ENCODE assay signal across 8 cellular contexts in the genomic region with DNA sequence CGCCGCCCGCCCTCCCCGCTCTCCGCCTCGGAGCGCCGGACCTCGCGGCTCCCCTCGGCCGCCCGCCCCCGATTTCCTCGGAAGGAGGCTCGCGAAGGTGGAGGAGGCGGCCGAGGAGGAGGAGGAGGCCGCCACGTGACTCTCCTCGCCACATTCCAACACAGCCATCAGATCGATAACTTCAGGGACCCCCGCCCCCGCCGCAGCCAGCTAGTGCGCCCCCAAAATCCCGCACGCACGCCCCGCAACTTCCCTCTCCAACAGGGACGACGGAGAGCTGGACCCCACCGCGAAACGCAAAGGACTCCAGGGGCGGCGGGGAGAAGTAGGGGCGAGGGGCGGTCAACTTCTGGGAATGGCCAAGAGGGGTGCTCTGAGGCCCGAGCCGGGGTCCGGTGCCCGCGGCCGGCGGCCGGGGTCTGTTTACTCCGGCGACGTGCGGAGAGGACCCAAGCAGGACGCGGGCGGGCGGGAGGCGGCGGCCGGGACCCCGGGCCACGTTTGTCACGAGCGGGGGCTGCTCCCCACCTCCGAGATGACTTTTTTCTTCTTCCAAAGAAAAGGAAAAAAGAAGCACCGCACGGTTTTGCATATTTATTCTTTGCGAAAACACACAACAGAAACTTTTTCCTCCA. TPM values are rescaled to one million over a fixed set of nuclear protein-coding genes. Genes with fewer than 3 reads are reported as not detected.
DNase-seq lines count a peak whose midpoint lies in the region; ATAC-seq and TF ChIP-seq lines count a peak whose summit lies in the region.

No MANE protein-coding gene starts in this region.

- peak overlapping the region; percentile 79 for H3K4me3 Mint-ChIP-seq in activated T-helper 2 cell treated with anti-CD3 and anti-CD28 coated beads, Interferon-gamma antibody, Interleukin-2, Interleukin-4, amounts not matched to agents 10 μg/mL and 5 μg/mL and 100 μg/mL, durations not matched to agents 14 hours and 24 hours and 36 hours (ENCODE audit: low read depth)

- WGBS in sigmoid colon, 2 donors, result 1 to 2% methylated on average over 67 of the region's 67 CpGs

- no peak for TF ChIP-seq POLR2A in sigmoid colon (IDR thresholded peaks at IDR 0.05)

- no peaks in the 10 kb centered on the region for H3K9me3 Mint-ChIP-seq in activated T-helper 2 cell treated with anti-CD3 and anti-CD28 coated beads, Interferon-gamma antibody, Interleukin-2, Interleukin-4, amounts not matched to agents 10 μg/mL and 5 μg/mL and 100 μg/mL, durations not matched to agents 14 hours and 24 hours and 36 hours

- H3K36me3 Mint-ChIP-seq in activated T-helper 2 cell treated with anti-CD3 and anti-CD28 coated beads, Interferon-gamma antibody, Interleukin-2, Interleukin-4, amounts not matched to agents 10 μg/mL and 5 μg/mL and 100 μg/mL, durations not matched to agents 14 hours and 24 hours and 36 hours (ENCODE audit: low read depth), result no peaks in the 10 kb centered on the region

- peaks cover 0 to 21% (median 4%) of the 10 kb centered on the region in 4 donors for H3K4me1 ChIP-seq in sigmoid colon

- peaks cover 74% of the 10 kb centered on the region for H3K27me3 Mint-ChIP-seq in activated T-helper 2 cell treated with anti-CD3 and anti-CD28 coated beads, Interferon-gamma antibody, Interleukin-2, Interleukin-4, amounts not matched to agents 10 μg/mL and 5 μg/mL and 100 μg/mL, durations not matched to agents 14 hours and 24 hours and 36 hours (ENCODE audit: low read depth)

- no peak overlapping the region for H3K27ac Mint-ChIP-seq in activated T-helper 2 cell treated with anti-CD3 and anti-CD28 coated beads, Interferon-gamma antibody, Interleukin-2, Interleukin-4, amounts not matched to agents 10 μg/mL and 5 μg/mL and 100 μg/mL, durations not matched to agents 14 hours and 24 hours and 36 hours

- no peak for TF ChIP-seq CTCF in sigmoid colon (IDR thresholded peaks at IDR 0.05)

- no peak for ATAC-seq in HG03442 (IDR thresholded peaks at IDR 0.05; ENCODE audit: unreplicated experiment)

- no peak for TF ChIP-seq EP300 in sigmoid colon (IDR thresholded peaks at IDR 0.05)

- peaks cover 0 to 4% (median 0%) of the 10 kb centered on the region in 3 donors for H3K27me3 ChIP-seq in sigmoid colon

- peak; percentile 60 for DNase-seq in NCI-H748 (lab: John Stamatoyannopoulos, UW; ENCODE audit: unreplicated experiment)
- DNase-seq in NCI-H748 treated with DMSO at 0.1 percent for 48 hours (lab: John Stamatoyannopoulos, UW), result no peak
- DNase-seq in activated T-helper 2 cell treated with anti-CD3 and anti-CD28 coated beads, Interferon-gamma antibody, Interleukin-2, Interleukin-4, amounts not matched to agents 10 μg/mL and 5 μg/mL and 100 μg/mL, durations not matched to agents 14 hours and 24 hours and 36 hours (ENCODE audit: low spot score), result no peak
- DNase-seq in hepatic stellate cell (ENCODE audit: low spot score), result peak; percentile 22
- peak; percentile 68 for DNase-seq in sigmoid colon
- no peak for DNase-seq in COR-L47 (lab: John Stamatoyannopoulos, UW)
- no peak for DNase-seq in occipital lobe (lab: John Stamatoyannopoulos, UW)

- H3K4me1 Mint-ChIP-seq in activated T-helper 2 cell treated with anti-CD3 and anti-CD28 coated beads, Interferon-gamma antibody, Interleukin-2, Interleukin-4, amounts not matched to agents 10 μg/mL and 5 μg/mL and 100 μg/mL, durations not matched to agents 14 hours and 24 hours and 36 hours (ENCODE audit: low read depth), result peaks cover 11% of the 10 kb centered on the region

- peak overlapping the region; percentile 85 to 92 (median 88) for H3K27ac ChIP-seq in sigmoid colon

- intact Hi-C loops in activated T-helper 2 cell treated with anti-CD3 and anti-CD28 coated beads, Interferon-gamma antibody, Interleukin-2, Interleukin-4, amounts not matched to agents 10 μg/mL and 5 μg/mL and 100 μg/mL, durations not matched to agents 14 hours and 24 hours and 36 hours (cut with micrococcal nuclease), result loop anchor here (5.0 to 10.0 kb wide), 2 partner anchors 118 to 1195 kb away; a partner anchor contains a TSS
- intact Hi-C loops in sigmoid colon (cut with DNase I), result loop anchor here (5.0 to 10.0 kb wide), 3 partner anchors 118 to 953 kb away; a partner anchor contains a TSS

- H3K9me3 ChIP-seq in sigmoid colon, result no peaks in the 10 kb centered on the region

- peak overlapping the region; percentile 56 to 77 (median 65) for H3K4me3 ChIP-seq in sigmoid colon

- no peaks in the 10 kb centered on the region for H3K36me3 ChIP-seq in sigmoid colon

RNA-seq across cellular contexts. Expression of a gene that starts 1.9 kb away (rescaled TPM):
- not detected in 2 replicates for total RNA-seq in activated T-helper 2 cell treated with anti-CD3 and anti-CD28 coated beads, Interferon-gamma antibody, Interleukin-2, Interleukin-4, amounts not matched to agents 10 μg/mL and 5 μg/mL and 100 μg/mL, durations not matched to agents 14 hours and 24 hours and 36 hours
- total RNA-seq in sigmoid colon, result 10 to 100 TPM; 12.0 to 40.2 (median 22.7) TPM
- 1 to 10 TPM in 2 of 3 donors, under 1 TPM in 1; 0.69 to 2.9 (median 1.2) TPM for polyA plus RNA-seq in sigmoid colon
- 8.4 TPM for total RNA-seq in occipital lobe

Comparison
In these comparisons a context has a peak if more than half of its experiments do, and no peak if none do; other contexts are left out.
1. DNase-seq: peak in NCI-H748 (single experiment), hepatic stellate cell (single experiment) and sigmoid colon (single experiment); none in NCI-H748 treated with DMSO at 0.1 percent for 48 hours (single experiment), activated T-helper 2 cell treated with anti-CD3 and anti-CD28 coated beads, Interferon-gamma antibody, Interleukin-2, Interleukin-4, amounts not matched to agents 10 μg/mL and 5 μg/mL and 100 μg/mL, durations not matched to agents 14 hours and 24 hours and 36 hours (single experiment), COR-L47 (single experiment) and occipital lobe (single experiment).